Comparison of ENCODE assay signal across 1 cellular context in the genomic region with DNA sequence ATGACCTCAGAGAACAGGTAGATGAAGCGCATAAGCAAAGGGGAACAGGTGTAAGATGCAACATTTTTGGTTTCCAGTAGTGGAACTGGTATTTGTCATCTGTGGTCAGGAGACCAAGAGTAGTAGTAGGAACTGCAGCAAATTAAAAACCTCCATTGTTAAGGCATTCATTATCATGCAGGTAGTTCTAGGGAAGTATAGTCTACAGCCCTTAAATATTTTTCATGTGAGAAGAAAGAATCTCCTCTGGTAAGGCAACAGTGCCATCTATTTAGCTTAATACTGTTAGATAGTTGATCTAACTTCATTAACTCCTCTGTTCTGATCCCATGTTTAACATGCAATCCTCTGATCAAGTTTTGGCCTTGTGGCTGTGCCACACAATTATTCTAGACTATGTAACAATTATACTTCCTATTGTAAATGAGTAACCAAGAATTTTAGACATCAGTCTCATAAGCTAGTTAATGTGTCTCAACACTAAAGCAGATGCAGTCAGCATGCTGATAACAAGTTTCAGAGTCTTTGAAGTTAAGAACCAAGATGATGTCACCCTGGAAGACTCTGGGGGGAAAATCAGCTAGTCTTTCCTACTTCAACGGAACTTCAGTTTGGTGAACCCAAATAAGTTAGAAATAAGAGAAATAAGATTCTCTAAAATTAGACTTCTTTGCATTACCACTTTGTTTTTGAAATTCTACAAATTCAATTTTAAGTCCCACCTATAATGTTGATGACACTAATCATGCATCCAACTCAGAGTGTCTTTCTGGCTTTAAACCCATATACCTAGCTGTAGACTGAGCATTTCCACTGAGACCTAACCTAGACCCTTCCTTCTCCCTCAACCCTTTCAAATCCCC.
A peak's percentile ranks its signal among the peaks of the same experiment; 100 is the strongest.
TF ChIP-seq lines count a peak whose summit lies in the region.

No MANE protein-coding gene starts in this region.

TF ChIP-seq in K562, 482 proteins besides CTCF, POLR2A, EP300 and RAD21 (continued from another document):
- TF ChIP-seq JUND (IDR thresholded peaks at IDR 0.05; ENCODE audit: borderline replicate concordance, low read depth, low read length) (peak; percentile 52; the same call in 1 of the 2 replicates), JUND (tag; IDR thresholded peaks at IDR 0.05; ENCODE audit: borderline replicate concordance, low read depth, low read length) (peak; percentile 68; the same call in 1 of the 3 replicates), PRMT5 (CRISPR knock-in tag; IDR thresholded peaks at IDR 0.05) (no peak), ATF7 (IDR thresholded peaks at IDR 0.05) (0 out of 2 replicates have a peak, but pooled peaks have one; percentile 40), TAL1 (IDR thresholded peaks at IDR 0.05) (no peak), MCM3 (IDR thresholded peaks at IDR 0.05) (no peak), GTF2F1 (IDR thresholded peaks at IDR 0.05; ENCODE audit: low read depth, low read length) (no peak), ZFP36 (IDR thresholded peaks at IDR 0.05; ENCODE audit: low read depth, low read length, partially characterized antibody) (no peak), C11orf30 (IDR thresholded peaks at IDR 0.05; ENCODE audit: low read depth) (no peak), ZNF668 (CRISPR knock-in tag; IDR thresholded peaks at IDR 0.05) (no peak)
- TF ChIP-seq, protein P1, sequence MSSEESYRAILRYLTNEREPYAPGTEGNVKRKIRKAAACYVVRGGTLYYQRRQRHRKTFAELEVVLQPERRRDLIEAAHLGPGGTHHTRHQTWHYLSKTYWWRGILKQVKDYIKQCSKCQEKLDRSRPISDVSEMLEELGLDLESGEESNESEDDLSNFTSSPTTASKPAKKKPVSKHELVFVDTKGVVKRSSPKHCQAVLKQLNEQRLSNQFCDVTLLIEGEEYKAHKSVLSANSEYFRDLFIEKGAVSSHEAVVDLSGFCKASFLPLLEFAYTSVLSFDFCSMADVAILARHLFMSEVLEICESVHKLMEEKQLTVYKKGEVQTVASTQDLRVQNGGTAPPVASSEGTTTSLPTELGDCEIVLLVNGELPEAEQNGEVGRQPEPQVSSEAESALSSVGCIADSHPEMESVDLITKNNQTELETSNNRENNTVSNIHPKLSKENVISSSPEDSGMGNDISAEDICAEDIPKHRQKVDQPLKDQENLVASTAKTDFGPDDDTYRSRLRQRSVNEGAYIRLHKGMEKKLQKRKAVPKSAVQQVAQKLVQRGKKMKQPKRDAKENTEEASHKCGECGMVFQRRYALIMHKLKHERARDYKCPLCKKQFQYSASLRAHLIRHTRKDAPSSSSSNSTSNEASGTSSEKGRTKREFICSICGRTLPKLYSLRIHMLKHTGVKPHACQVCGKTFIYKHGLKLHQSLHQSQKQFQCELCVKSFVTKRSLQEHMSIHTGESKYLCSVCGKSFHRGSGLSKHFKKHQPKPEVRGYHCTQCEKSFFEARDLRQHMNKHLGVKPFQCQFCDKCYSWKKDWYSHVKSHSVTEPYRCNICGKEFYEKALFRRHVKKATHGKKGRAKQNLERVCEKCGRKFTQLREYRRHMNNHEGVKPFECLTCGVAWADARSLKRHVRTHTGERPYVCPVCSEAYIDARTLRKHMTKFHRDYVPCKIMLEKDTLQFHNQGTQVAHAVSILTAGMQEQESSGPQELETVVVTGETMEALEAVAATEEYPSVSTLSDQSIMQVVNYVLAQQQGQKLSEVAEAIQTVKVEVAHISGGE (CRISPR knock-in tag; IDR thresholded peaks at IDR 0.05): no peak
- TF ChIP-seq, protein P2, sequence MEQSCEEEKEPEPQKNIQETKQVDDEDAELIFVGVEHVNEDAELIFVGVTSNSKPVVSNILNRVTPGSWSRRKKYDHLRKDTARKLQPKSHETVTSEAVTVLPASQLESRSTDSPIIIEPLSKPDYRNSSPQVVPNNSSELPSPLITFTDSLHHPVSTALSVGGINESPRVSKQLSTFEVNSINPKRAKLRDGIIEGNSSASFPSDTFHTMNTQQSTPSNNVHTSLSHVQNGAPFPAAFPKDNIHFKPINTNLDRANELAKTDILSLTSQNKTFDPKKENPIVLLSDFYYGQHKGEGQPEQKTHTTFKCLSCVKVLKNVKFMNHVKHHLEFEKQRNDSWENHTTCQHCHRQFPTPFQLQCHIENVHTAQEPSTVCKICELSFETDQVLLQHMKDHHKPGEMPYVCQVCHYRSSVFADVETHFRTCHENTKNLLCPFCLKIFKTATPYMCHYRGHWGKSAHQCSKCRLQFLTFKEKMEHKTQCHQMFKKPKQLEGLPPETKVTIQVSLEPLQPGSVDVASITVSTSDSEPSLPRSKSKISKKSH (CRISPR knock-in tag; IDR thresholded peaks at IDR 0.05): no peak
